ENCODE assay signal across 8 cellular contexts in genomic region chr17:45782889-45783592, GRCh38. TPM values are rescaled to one million over a fixed set of nuclear protein-coding genes. Genes with fewer than 3 reads are reported as not detected.
DNase-seq lines count a peak whose midpoint lies in the region; ATAC-seq and TF ChIP-seq lines count a peak whose summit lies in the region.
"Had no signal": no experiment of that assay in that cellular context is flagged by ENCODE, and none has a peak within 500 bp of the region (broad histone marks: within the 10 kb centered on the region; RNA-seq: fewer than 3 reads in every experiment).

No MANE protein-coding gene starts in this region.

- no peak overlapping the region for H4K5ac ChIP-seq in mesendoderm (ENCODE audit: low read length)

- H4K20me1 ChIP-seq in HCT116 (ENCODE audit: insufficient read depth) = no peaks in the 10 kb centered on the region

- peaks cover 73 to 91% of the 10 kb centered on the region in 2 donors for H3K27me3 Mint-ChIP-seq in stimulated activated naive B cell treated with anti-CD40 and anti-IgM and Interleukin-4, amounts not matched to agents 10 μg/mL and 1 μg/mL and 100 μg/mL, for 72 hours

- no peak overlapping the region for H3K4ac ChIP-seq in mesendoderm (ENCODE audit: low read depth, low read length)

- intact Hi-C loops in HCT116 (cut with micrococcal nuclease) (no loop called here), breast epithelium (cut with DNase I; ENCODE audit: low total_unique reads) (no loop called here)

- no peak overlapping the region for H2BK5ac ChIP-seq in mesendoderm (ENCODE audit: low read length)

- peak overlapping the region; percentile 47 for H3K56ac ChIP-seq in mesendoderm (ENCODE audit: low read length)

- CTCF ChIA-PET in HCT116 (lab: Charles Lee) = no interaction called here

- no peaks in the 10 kb centered on the region for H3K9me3 ChIP-seq in HCT116 (ENCODE audit: control insufficient read depth in 1 of 2, insufficient read depth in 1 of 2, low read depth in 1 of 2, low read length in 2 of 2)
- H3K9me3 ChIP-seq in RWPE2 (ENCODE audit: severe bottlenecking) = no peaks in the 10 kb centered on the region
- no peaks in the 10 kb centered on the region for H3K9me3 ChIP-seq in breast epithelium

- no CpG with 5 or more reads among the region's 32 CpGs for WGBS in mesendoderm (ENCODE audit: extremely low coverage, insufficient coverage, low lambda C conversion rate)

- no peaks in the 10 kb centered on the region for H3K9me3 Mint-ChIP-seq in stimulated activated naive B cell treated with anti-CD40 and anti-IgM and Interleukin-4, amounts not matched to agents 10 μg/mL and 1 μg/mL and 100 μg/mL, for 72 hours

- TF ChIP-seq RAD21 in HCT116 (IDR thresholded peaks at IDR 0.05; ENCODE audit: low read depth) = no peak

- H3K9me2 ChIP-seq in HCT116 (ENCODE audit: insufficient read depth) = no peaks in the 10 kb centered on the region

- peak overlapping the region; percentile 61 for H3K27ac Mint-ChIP-seq in stimulated activated naive B cell treated with anti-CD40 and anti-IgM and Interleukin-4, amounts not matched to agents 10 μg/mL and 1 μg/mL and 100 μg/mL, for 72 hours

- no peak for TF ChIP-seq POLR2A in HCT116 (IDR thresholded peaks at IDR 0.05; ENCODE audit: borderline replicate concordance, extremely low read depth, insufficient read depth, insufficient read length)
- no peak for TF ChIP-seq POLR2A in breast epithelium (IDR thresholded peaks at IDR 0.05)

- H3K4me3 ChIP-seq in HCT116 (replicated peaks in 1 of 2; ENCODE audit: low read depth in 1 of 2, low read length in 2 of 2) (no peak overlapping the region), RWPE2 (ENCODE audit: severe bottlenecking) (peak overlapping the region; percentile 24), breast epithelium (peak overlapping the region; percentile 40 to 85 (median 58)), mesendoderm (ENCODE audit: low read length) (no peak overlapping the region)

- no peak overlapping the region for H2AK5ac ChIP-seq in mesendoderm (ENCODE audit: low read length)

- H2BK120ac ChIP-seq in mesendoderm (ENCODE audit: low read depth, low read length) = no peak overlapping the region

- H3K79me1 ChIP-seq in mesendoderm (ENCODE audit: low read length) = no peaks in the 10 kb centered on the region

- BruUV-seq in HCT116 (replicated peaks; lab: Mats Ljungman, UMichigan) = no TSS peak

- no peak overlapping the region for H2BK15ac ChIP-seq in mesendoderm (replicated peaks; ENCODE audit: low read depth)

- H3K27me3 ChIP-seq in HCT116 (ENCODE audit: insufficient read depth, low read length) = peaks cover 5% of the 10 kb centered on the region; the same call in 1 of the 2 replicates
- H3K27me3 ChIP-seq in RWPE2 (ENCODE audit: insufficient read depth, poor library complexity, severe bottlenecking) = peaks cover 69% of the 10 kb centered on the region
- peaks cover 0 to 9% of the 10 kb centered on the region in 2 donors for H3K27me3 ChIP-seq in breast epithelium
- peaks cover 15% of the 10 kb centered on the region for H3K27me3 ChIP-seq in mesendoderm (ENCODE audit: insufficient read depth, low read length, poor library complexity)

- H4K8ac ChIP-seq in mesendoderm (ENCODE audit: low read depth, low read length) = no peak overlapping the region

- H3K36me3 Mint-ChIP-seq in stimulated activated naive B cell treated with anti-CD40 and anti-IgM and Interleukin-4, amounts not matched to agents 10 μg/mL and 1 μg/mL and 100 μg/mL, for 72 hours = no peaks in the 10 kb centered on the region

- TF ChIP-seq CTCF in HCT116 (IDR thresholded peaks at IDR 0.05 in 2 of 3, conservative IDR thresholded peaks at IDR 0.05 in 1 of 3; ENCODE audit: borderline replicate concordance in 1 of 3, insufficient read depth in 1 of 3, low read depth in 2 of 3, low read length in 2 of 3) (peak in 2 of 3 experiments; percentile 52 to 60; a peak in 4 of 6 replicates), RWPE2 (IDR thresholded peaks at IDR 0.05; ENCODE audit: poor library complexity, severe bottlenecking) (peak; percentile 39), breast epithelium (IDR thresholded peaks at IDR 0.05) (no peak)

- H3K4me2 ChIP-seq in HCT116 (ENCODE audit: low read length) (no peak overlapping the region), mesendoderm (ENCODE audit: low read length) (peak overlapping the region; percentile 53)

- H3K4me3 Mint-ChIP-seq in stimulated activated naive B cell treated with anti-CD40 and anti-IgM and Interleukin-4, amounts not matched to agents 10 μg/mL and 1 μg/mL and 100 μg/mL, for 72 hours = peak overlapping the region; percentile 78 to 79

- ATAC-seq in HCT116 (peak; percentile 50), RWPE2 (ENCODE audit: low read depth) (0 out of 3 replicates have a peak, but pooled peaks have one; percentile 26), HG02870 (IDR thresholded peaks at IDR 0.05; ENCODE audit: unreplicated experiment) (no peak)
- peak; percentile 68 to 70 for ATAC-seq in stimulated activated naive B cell treated with anti-CD40 and anti-IgM and Interleukin-4, amounts not matched to agents 10 μg/mL and 1 μg/mL and 100 μg/mL, for 72 hours (replicated peaks)

- RAD21 ChIA-PET in HCT116 (lab: Charles Lee; ENCODE audit: low non-redundant PET in 1 of 2, low total read pairs in 2 of 2, uncharacterized antibody in 2 of 2, unreplicated experiment in 2 of 2) = no interaction called here

- H3K79me2 ChIP-seq in HCT116 (ENCODE audit: insufficient read depth, low read length) = no peaks in the 10 kb centered on the region
- H3K79me2 ChIP-seq in mesendoderm (ENCODE audit: control insufficient read depth, insufficient read depth, low read length) = no peaks in the 10 kb centered on the region

- DNase-seq in HCT116 (ENCODE audit: low read depth, low spot score) (no peak), RWPE2 (ENCODE audit: low spot score) (no peak), breast epithelium (ENCODE audit: low spot score in 2 of 2) (no peak), mesendoderm (peak; percentile 48), OCI-M2 (lab: John Stamatoyannopoulos, UW; ENCODE audit: unreplicated experiment) (no peak)
- DNase-seq in stimulated activated naive B cell treated with anti-CD40 and anti-IgM and Interleukin-4, amounts not matched to agents 10 μg/mL and 1 μg/mL and 100 μg/mL, for 72 hours = no peak

- H3K4me1 Mint-ChIP-seq in stimulated activated naive B cell treated with anti-CD40 and anti-IgM and Interleukin-4, amounts not matched to agents 10 μg/mL and 1 μg/mL and 100 μg/mL, for 72 hours = peaks cover 4 to 18% of the 10 kb centered on the region in 2 donors

- H3K27ac ChIP-seq in HCT116 (ENCODE audit: low read depth, low read length) (no peak overlapping the region), RWPE2 (ENCODE audit: poor library complexity, severe bottlenecking) (no peak overlapping the region), breast epithelium (no peak overlapping the region), mesendoderm (ENCODE audit: low read depth, low read length) (no peak overlapping the region)

- no peak overlapping the region for H3K9ac ChIP-seq in HCT116 (ENCODE audit: low read length)
- H3K9ac ChIP-seq in mesendoderm (ENCODE audit: low read length) = peak overlapping the region; percentile 25

- H3K36me3 ChIP-seq in HCT116 (ENCODE audit: control insufficient read depth in 1 of 2, insufficient read depth in 2 of 2, low read length in 2 of 2) = no peaks in the 10 kb centered on the region
- H3K36me3 ChIP-seq in RWPE2 (ENCODE audit: low read depth) = no peaks in the 10 kb centered on the region
- no peaks in the 10 kb centered on the region for H3K36me3 ChIP-seq in breast epithelium
- H3K36me3 ChIP-seq in mesendoderm (ENCODE audit: control insufficient read depth, insufficient read depth, low read length) = no peaks in the 10 kb centered on the region

- no peak overlapping the region for H2AFZ ChIP-seq in HCT116 (ENCODE audit: low read depth, low read length, poor library complexity, severe bottlenecking)

- no peak overlapping the region for H3K23ac ChIP-seq in mesendoderm (ENCODE audit: low read length)

- H3K18ac ChIP-seq in mesendoderm (ENCODE audit: low read length) = no peak overlapping the region

- H3K4me1 ChIP-seq in HCT116 (ENCODE audit: control insufficient read depth in 1 of 2, insufficient read depth in 2 of 2, low read length in 2 of 2) (peaks cover 0 to 4% of the 10 kb centered on the region in 2 experiments; a peak in 1 of 4 replicates), RWPE2 (ENCODE audit: insufficient read depth, poor library complexity, severe bottlenecking) (no peaks in the 10 kb centered on the region), breast epithelium (peaks cover 4 to 8% of the 10 kb centered on the region in 2 donors), mesendoderm (ENCODE audit: control insufficient read depth, low read depth, low read length) (no peaks in the 10 kb centered on the region)

- POLR2A ChIA-PET in HCT116 (lab: Charles Lee) = no interaction called here

TF ChIP-seq in HCT116, 20 proteins besides CTCF, POLR2A, EP300 and RAD21:
- TF ChIP-seq FOSL1 (IDR thresholded peaks at IDR 0.05; ENCODE audit: low read depth) = no peak
- TF ChIP-seq CBX3 (IDR thresholded peaks at IDR 0.05; ENCODE audit: low read depth) = no peak
- no peak for TF ChIP-seq ZNF274 (IDR thresholded peaks at IDR 0.05; ENCODE audit: low read depth, low read length)
- no peak for TF ChIP-seq ZFX (IDR thresholded peaks at IDR 0.05)
- no peak for TF ChIP-seq EZH2 (IDR thresholded peaks at IDR 0.05)
- TF ChIP-seq POLR2AphosphoS5 (IDR thresholded peaks at IDR 0.05; ENCODE audit: low read depth, low read length) = no peak
- no peak for TF ChIP-seq ZBTB33 (IDR thresholded peaks at IDR 0.05; ENCODE audit: extremely low read depth, insufficient replicate concordance, low read length)
- TF ChIP-seq JUND (IDR thresholded peaks at IDR 0.05) = no peak
TF ChIP-seq in HCT116: peak in this region for 0.

RNA-seq across cellular contexts. Expression of gene CRHR1, which starts 1.1 kb away (rescaled TPM):
- total RNA-seq in HCT116 (2021; ENCODE audit: unreplicated experiment) = 0.12 TPM
- polyA plus RNA-seq in HCT116 (2012) = 0.31 TPM in 2 replicates
- 1 to 10 TPM in 2 of 3 donors, not detected in 1; 1.6 to 2.8 TPM for total RNA-seq in breast epithelium
- 0.13 TPM for polyA plus RNA-seq in mesendoderm (2013, experiment 1 of 2)
- polyA plus RNA-seq in mesendoderm (2013, experiment 2 of 2) = 0.14 TPM
- total RNA-seq: T-helper 2 cell treated with Interferon-gamma antibody and Interleukin-4, amounts not matched to agents 100 ng/mL and 5 ng/mL, for 36 hours had no signal

Comparison
In these comparisons a context has a peak if more than half of its experiments do, and no peak if none do; other contexts are left out.
1. H3K4me3 ChIP-seq: peak in RWPE2 (single experiment) and breast epithelium (3 of 3); none in HCT116 (0 of 2) and mesendoderm (single experiment).
2. CTCF ChIP-seq: peak in HCT116 (2 of 3) and RWPE2 (single experiment); none in breast epithelium (0 of 3).